Comparison of ENCODE assay signal across 1 cellular context in the genomic region with DNA sequence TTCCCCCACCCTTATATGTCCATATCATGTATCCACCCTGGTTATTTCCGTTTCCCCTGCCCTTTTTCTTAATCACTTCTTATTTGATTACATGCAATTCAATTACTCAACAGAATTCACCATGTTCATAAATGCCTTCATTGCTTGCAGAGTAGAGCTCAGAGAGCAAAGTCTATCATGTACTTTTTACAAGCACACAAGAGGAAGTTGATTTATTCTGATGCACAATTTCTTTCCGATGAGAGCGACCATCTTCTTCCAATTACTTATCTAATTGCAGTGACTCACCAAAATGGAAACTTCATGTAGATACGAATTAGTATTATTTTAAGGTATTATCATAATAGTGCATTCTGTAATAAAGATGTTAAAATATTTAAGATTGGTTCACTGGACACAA.
A peak's percentile ranks its signal among the peaks of the same experiment; 100 is the strongest.
TF ChIP-seq lines count a peak whose summit lies in the region.

No MANE protein-coding gene starts in this region.

TF ChIP-seq in SK-N-SH, 30 proteins besides CTCF, POLR2A, EP300 and RAD21 (continued from another document):
- TF ChIP-seq YY1 (IDR thresholded peaks at IDR 0.05; ENCODE audit: low read depth), result 0 out of 2 replicates have a peak, but pooled peaks have one; percentile 31
TF ChIP-seq in SK-N-SH: peak in this region for 5.
